ENCODE assay signal across 10 cellular contexts in the genomic region with DNA sequence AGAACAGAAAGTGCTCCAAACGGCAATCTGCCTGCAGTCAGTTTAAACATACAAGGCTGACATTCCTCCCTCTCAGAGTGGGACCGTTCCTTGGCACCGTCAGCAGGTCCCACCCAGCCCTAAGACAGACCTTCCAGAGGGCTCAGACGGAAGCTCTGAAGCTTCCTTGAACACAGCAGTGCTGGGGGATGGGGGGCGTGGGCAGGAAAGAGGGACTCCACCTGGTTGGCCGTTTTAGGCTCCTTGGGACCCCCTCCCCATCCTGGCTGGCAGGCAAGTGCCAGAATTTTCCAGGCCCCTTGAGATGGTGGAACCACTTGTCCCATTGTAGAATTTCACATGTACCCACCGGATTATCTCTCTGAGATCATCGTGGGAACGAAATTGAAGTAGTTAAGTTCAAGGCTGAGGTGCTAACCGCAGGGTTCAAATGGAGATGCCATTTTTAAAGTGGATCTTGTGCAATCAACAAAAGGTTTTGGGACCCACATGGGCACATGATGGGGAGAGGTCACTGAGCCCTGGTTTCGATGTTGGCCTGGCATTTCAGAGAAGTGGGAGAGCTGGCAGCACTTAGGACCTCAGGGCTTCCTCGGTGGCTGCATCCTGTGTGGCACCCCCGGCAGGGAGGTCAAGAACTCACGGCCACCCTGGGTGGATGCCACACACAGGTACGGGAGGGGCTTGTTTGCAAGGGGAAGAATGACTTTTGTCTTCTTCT. TPM values are rescaled to one million over a fixed set of nuclear protein-coding genes. Genes with fewer than 3 reads are reported as not detected.
DNase-seq lines count a peak whose midpoint lies in the region; ATAC-seq and TF ChIP-seq lines count a peak whose summit lies in the region.
"Had no signal": no experiment of that assay in that cellular context is flagged by ENCODE, and none has a peak within 500 bp of the region (broad histone marks: within the 10 kb centered on the region; RNA-seq: fewer than 3 reads in every experiment).

No MANE protein-coding gene starts in this region.

- H3K27ac ChIP-seq in Peyer's patch (peak overlapping the region in 3 of 4 donors; percentile 20 to 76 (median 58)), upper lobe of left lung (peak overlapping the region; percentile 70 to 82 (median 74)), caudate nucleus (ENCODE audit: low read depth, low read length) (no peak overlapping the region)
- H3K27ac ChIP-seq: cardiac muscle cell had no signal

- ATAC-seq in Right ventricle myocardium superior (ENCODE audit: poor library complexity), result no peak
- peak; percentile 14 for ATAC-seq in left ventricle myocardium superior
- ATAC-seq in upper lobe of left lung (ENCODE audit: low FRiP score in 2 of 2), result no peak
- no peak for ATAC-seq in HG03520 (IDR thresholded peaks at IDR 0.05; ENCODE audit: unreplicated experiment)

- TF ChIP-seq POLR2A in Peyer's patch (IDR thresholded peaks at IDR 0.05) (no peak), upper lobe of left lung (IDR thresholded peaks at IDR 0.05) (no peak)

- H3K36me3 ChIP-seq in Peyer's patch, result peaks cover 0 to 11% (median 0%) of the 10 kb centered on the region in 3 donors
- peaks cover 0 to 13% (median 7%) of the 10 kb centered on the region in 4 donors for H3K36me3 ChIP-seq in upper lobe of left lung
- H3K36me3 ChIP-seq: cardiac muscle cell had no signal

- H3K9me3 ChIP-seq in Peyer's patch (no peaks in the 10 kb centered on the region), upper lobe of left lung (no peaks in the 10 kb centered on the region)

- DNase-seq in Right ventricle myocardium superior (peak; percentile 34), cardiac septum (ENCODE audit: low spot score) (no peak), Peyer's patch (peak in 1 of 3 donors; percentile 46), left ventricle myocardium superior (peak; percentile 33), upper lobe of left lung (no peak), caudate nucleus (lab: John Stamatoyannopoulos, UW) (no peak), NCI-H1436 treated with DMSO at 0.1 percent for 48 hours (lab: John Stamatoyannopoulos, UW) (no peak)
- DNase-seq: C1 segment of cervical spinal cord had no signal

- intact Hi-C loops in Right ventricle myocardium superior (cut with DNase I) (no loop called here), cardiac septum (cut with DNase I) (no loop called here), left ventricle myocardium superior (cut with micrococcal nuclease) (no loop called here)

- H3K27me3 ChIP-seq in Peyer's patch (no peaks in the 10 kb centered on the region), upper lobe of left lung (no peaks in the 10 kb centered on the region)
- H3K27me3 ChIP-seq: cardiac muscle cell had no signal

- TF ChIP-seq CTCF in Peyer's patch (IDR thresholded peaks at IDR 0.05) (no peak), upper lobe of left lung (IDR thresholded peaks at IDR 0.05) (no peak)

- no peak for TF ChIP-seq EP300 in upper lobe of left lung (IDR thresholded peaks at IDR 0.05)

- 47 to 60% methylated on average over 12 to 15 of the region's 15 CpGs for WGBS in upper lobe of left lung, 2 donors

- peaks cover 8 to 53% (median 45%) of the 10 kb centered on the region in 4 donors for H3K4me1 ChIP-seq in Peyer's patch
- peaks cover 56 to 71% (median 64%) of the 10 kb centered on the region in 4 donors for H3K4me1 ChIP-seq in upper lobe of left lung

- H3K4me3 ChIP-seq in Peyer's patch (no peak overlapping the region), upper lobe of left lung (no peak overlapping the region)
- H3K4me3 ChIP-seq: cardiac muscle cell had no signal

RNA-seq across cellular contexts. Expression of a gene that starts 46.2 kb away (rescaled TPM):
- total RNA-seq in Right ventricle myocardium superior, result 67.6 TPM
- 44.6 TPM for total RNA-seq in cardiac septum
- 100 to 1,000 TPM in 1 of 4 donors, 10 to 100 TPM in 3; 12.1 to 129 (median 37.2) TPM for total RNA-seq in Peyer's patch
- total RNA-seq in left ventricle myocardium superior, result 72.1 TPM
- total RNA-seq in upper lobe of left lung, result 100 to 1,000 TPM in 2 of 6 donors, 10 to 100 TPM in 4; 26.2 to 298 (median 75.8) TPM

Comparison
In these comparisons a context has a peak if more than half of its experiments do, and no peak if none do; other contexts are left out.
1. DNase-seq: peak in Right ventricle myocardium superior (single experiment) and left ventricle myocardium superior (single experiment); none in cardiac septum (single experiment), upper lobe of left lung (0 of 2), caudate nucleus (0 of 61) and NCI-H1436 treated with DMSO at 0.1 percent for 48 hours (single experiment).